8 cellular contexts compared by ENCODE assay signal in genomic region chr9:32550046-32550608, GRCh38. TPM values are rescaled to one million over a fixed set of nuclear protein-coding genes. Genes with fewer than 3 reads are reported as not detected.
DNase-seq lines count a peak whose midpoint lies in the region; ATAC-seq and TF ChIP-seq lines count a peak whose summit lies in the region.

No MANE protein-coding gene starts in this region.

- H3K27ac ChIP-seq in psoas muscle = peak overlapping the region; percentile 95

- no peaks in the 10 kb centered on the region for H3K27me3 ChIP-seq in psoas muscle (ENCODE audit: insufficient read depth in 3 of 3, low read length in 2 of 3)

- H3K27ac Mint-ChIP-seq in activated naive CD4-positive, alpha-beta T cell treated with anti-CD3 and anti-CD28 coated beads for 36 hours = peak overlapping the region; percentile 66
- H3K27ac Mint-ChIP-seq in activated CD4-positive, alpha-beta memory T cell treated with anti-CD3 and anti-CD28 coated beads, Interleukin-2, amount 10 ng/mL, durations not matched to agents 7 days and 5 days = peak overlapping the region; percentile 53

- ATAC-seq in HG03196 (IDR thresholded peaks at IDR 0.05; ENCODE audit: unreplicated experiment) = peak; percentile 19
- no peak for ATAC-seq in psoas muscle
- no peak for ATAC-seq in HG02623 (IDR thresholded peaks at IDR 0.05; ENCODE audit: unreplicated experiment)

- peak overlapping the region; percentile 95 for H3K4me3 Mint-ChIP-seq in activated naive CD4-positive, alpha-beta T cell treated with anti-CD3 and anti-CD28 coated beads for 36 hours
- peak overlapping the region; percentile 91 for H3K4me3 Mint-ChIP-seq in activated CD4-positive, alpha-beta memory T cell treated with anti-CD3 and anti-CD28 coated beads, Interleukin-2, amount 10 ng/mL, durations not matched to agents 7 days and 5 days

- peaks cover 23% of the 10 kb centered on the region for H3K4me1 ChIP-seq in psoas muscle

- H3K27me3 Mint-ChIP-seq in activated naive CD4-positive, alpha-beta T cell treated with anti-CD3 and anti-CD28 coated beads for 36 hours (ENCODE audit: low read depth) = no peaks in the 10 kb centered on the region
- no peaks in the 10 kb centered on the region for H3K27me3 Mint-ChIP-seq in activated CD4-positive, alpha-beta memory T cell treated with anti-CD3 and anti-CD28 coated beads, Interleukin-2, amount 10 ng/mL, durations not matched to agents 7 days and 5 days

- no peaks in the 10 kb centered on the region for H3K9me3 ChIP-seq in psoas muscle

- no peaks in the 10 kb centered on the region for H3K9me3 Mint-ChIP-seq in activated naive CD4-positive, alpha-beta T cell treated with anti-CD3 and anti-CD28 coated beads for 36 hours
- no peaks in the 10 kb centered on the region for H3K9me3 Mint-ChIP-seq in activated CD4-positive, alpha-beta memory T cell treated with anti-CD3 and anti-CD28 coated beads, Interleukin-2, amount 10 ng/mL, durations not matched to agents 7 days and 5 days

- no peak for TF ChIP-seq CTCF in psoas muscle (IDR thresholded peaks at IDR 0.05)

- CTCF ChIA-PET in activated naive CD4-positive, alpha-beta T cell treated with anti-CD3 and anti-CD28 coated beads for 36 hours (lab: Charles Lee) = interaction anchor here (0.6 to 3.1 kb wide), 7 partner anchors 20 to 674 kb away, joined by 3 to 15 read pairs (median 8); partner anchors contain the start of genes NDUFB6 and RIGI
- CTCF ChIA-PET in activated CD4-positive, alpha-beta memory T cell treated with anti-CD3 and anti-CD28 coated beads, Interleukin-2, amount 10 ng/mL, durations not matched to agents 7 days and 5 days (lab: Charles Lee) = interaction anchor here (0.8 to 5.2 kb wide), 11 partner anchors 10 to 171 kb away, joined by 3 to 56 read pairs (median 9); partner anchors contain the start of genes ACO1, NDUFB6 and RIGI

- peak overlapping the region; percentile 87 for H3K4me3 ChIP-seq in psoas muscle

- peaks cover 0 to 18% of the 10 kb centered on the region in 2 donors for H3K36me3 ChIP-seq in psoas muscle (ENCODE audit: insufficient read depth in 1 of 2, low read depth in 1 of 2)

- H3K36me3 Mint-ChIP-seq in activated naive CD4-positive, alpha-beta T cell treated with anti-CD3 and anti-CD28 coated beads for 36 hours (ENCODE audit: low read depth) = peaks cover 34% of the 10 kb centered on the region
- peaks cover 19% of the 10 kb centered on the region for H3K36me3 Mint-ChIP-seq in activated CD4-positive, alpha-beta memory T cell treated with anti-CD3 and anti-CD28 coated beads, Interleukin-2, amount 10 ng/mL, durations not matched to agents 7 days and 5 days (ENCODE audit: low read depth)

- DNase-seq in activated naive CD4-positive, alpha-beta T cell treated with anti-CD3 and anti-CD28 coated beads for 36 hours = no peak
- DNase-seq in activated naive CD4-positive, alpha-beta T cell treated with anti-CD3 and anti-CD28 coated beads, Interleukin-2, amount 50 U/mL, for 16 hours = no peak
- no peak for DNase-seq in activated CD4-positive, alpha-beta memory T cell treated with anti-CD3 and anti-CD28 coated beads, Interleukin-2, amount 10 ng/mL, durations not matched to agents 7 days and 5 days
- peak; percentile 18 for DNase-seq in foreskin melanocyte
- DNase-seq in psoas muscle = no peak
- no peak for DNase-seq in T-helper 9 cell

- intact Hi-C loops in activated naive CD4-positive, alpha-beta T cell treated with anti-CD3 and anti-CD28 coated beads for 36 hours (cut with micrococcal nuclease) = loop anchor here (10.0 kb wide), 1 partner anchor 905 kb away; no protein-coding TSS in a partner anchor
- intact Hi-C loops in psoas muscle (cut with DNase I) = no loop called here

- H3K4me1 Mint-ChIP-seq in activated naive CD4-positive, alpha-beta T cell treated with anti-CD3 and anti-CD28 coated beads for 36 hours (ENCODE audit: low read depth) = peaks cover 43% of the 10 kb centered on the region
- peaks cover 44% of the 10 kb centered on the region for H3K4me1 Mint-ChIP-seq in activated CD4-positive, alpha-beta memory T cell treated with anti-CD3 and anti-CD28 coated beads, Interleukin-2, amount 10 ng/mL, durations not matched to agents 7 days and 5 days

- POLR2A ChIA-PET in activated CD4-positive, alpha-beta memory T cell treated with anti-CD3 and anti-CD28 coated beads, Interleukin-2, amount 10 ng/mL, durations not matched to agents 7 days and 5 days (lab: Charles Lee) = interaction anchor here (0.8 to 5.0 kb wide), 13 partner anchors 11 to 475 kb away, joined by 3 to 57 read pairs (median 5); partner anchors contain the start of genes ACO1, DNAJA1, NDUFB6 and RIGI

- 3 to 4% (median 3%) methylated on average over 15 of the region's 15 CpGs for WGBS in psoas muscle, 3 donors

RNA-seq across cellular contexts. Expression of gene SMIM27, which starts 2.0 kb away (rescaled TPM):
- total RNA-seq in activated naive CD4-positive, alpha-beta T cell treated with anti-CD3 and anti-CD28 coated beads for 36 hours = 10 to 100 TPM; 25.8 to 27.1 TPM
- total RNA-seq in activated CD4-positive, alpha-beta memory T cell treated with anti-CD3 and anti-CD28 coated beads, Interleukin-2, amount 10 ng/mL, durations not matched to agents 7 days and 5 days = 10 to 100 TPM; 27.3 to 30.1 TPM
- total RNA-seq in psoas muscle = 10 to 100 TPM; 11.7 to 21.6 (median 16.1) TPM
- 1 to 10 TPM; 4.5 to 9.3 (median 8.5) TPM for polyA plus RNA-seq in psoas muscle

RNA-seq across cellular contexts. Expression of gene TOPORS, which starts 2.3 kb away (rescaled TPM):
- 10 to 100 TPM; 14.3 to 15.2 TPM for total RNA-seq in activated naive CD4-positive, alpha-beta T cell treated with anti-CD3 and anti-CD28 coated beads for 36 hours
- 10 to 100 TPM; 12.2 to 12.7 TPM for total RNA-seq in activated CD4-positive, alpha-beta memory T cell treated with anti-CD3 and anti-CD28 coated beads, Interleukin-2, amount 10 ng/mL, durations not matched to agents 7 days and 5 days
- 10 to 100 TPM in 2 of 4 donors, 1 to 10 TPM in 2; 7.2 to 12.1 (median 9.1) TPM for total RNA-seq in psoas muscle
- polyA plus RNA-seq in psoas muscle = 1 to 10 TPM; 6.2 to 9.8 (median 7.0) TPM

RNA-seq across cellular contexts. Expression of gene NDUFB6, which starts 22.8 kb away (rescaled TPM):
- 10 to 100 TPM; 73.9 to 75.7 TPM for total RNA-seq in activated naive CD4-positive, alpha-beta T cell treated with anti-CD3 and anti-CD28 coated beads for 36 hours
- 10 to 100 TPM; 42.7 to 45.1 TPM for total RNA-seq in activated CD4-positive, alpha-beta memory T cell treated with anti-CD3 and anti-CD28 coated beads, Interleukin-2, amount 10 ng/mL, durations not matched to agents 7 days and 5 days
- 10 to 100 TPM; 59.6 to 75.4 (median 64.3) TPM for total RNA-seq in psoas muscle
- 10 to 100 TPM; 81.3 to 90.8 (median 88.5) TPM for polyA plus RNA-seq in psoas muscle

RNA-seq across cellular contexts. Expression of gene RIGI, which starts 24.1 kb away (rescaled TPM):
- 1 to 10 TPM; 7.5 to 8.4 TPM for total RNA-seq in activated naive CD4-positive, alpha-beta T cell treated with anti-CD3 and anti-CD28 coated beads for 36 hours
- total RNA-seq in activated CD4-positive, alpha-beta memory T cell treated with anti-CD3 and anti-CD28 coated beads, Interleukin-2, amount 10 ng/mL, durations not matched to agents 7 days and 5 days = 10 to 100 TPM; 32.4 to 33.7 TPM
- total RNA-seq in psoas muscle = 1 to 10 TPM; 3.3 to 4.4 (median 3.7) TPM
- 1 to 10 TPM; 1.3 to 5.4 (median 1.4) TPM for polyA plus RNA-seq in psoas muscle
